8 cellular contexts compared by ENCODE assay signal in genomic region chr21:33543505-33544129, GRCh38. TPM values are rescaled to one million over a fixed set of nuclear protein-coding genes. Genes with fewer than 3 reads are reported as not detected.
DNase-seq lines count a peak whose midpoint lies in the region; ATAC-seq and TF ChIP-seq lines count a peak whose summit lies in the region.

No MANE protein-coding gene starts in this region.

- peak; percentile 38 to 55 for ATAC-seq in left cardiac atrium
- peak; percentile 42 to 64 (median 44) for ATAC-seq in psoas muscle

- DNase-seq in DMS53 (lab: John Stamatoyannopoulos, UW): peak; percentile 20
- no peak for DNase-seq in DMS53 treated with DMSO at 0.1 percent for 48 hours (lab: John Stamatoyannopoulos, UW; ENCODE audit: unreplicated experiment)
- peak; percentile 84 for DNase-seq in Karpas-422
- peak; percentile 70 for DNase-seq in activated T-helper 1 cell treated with anti-CD3 and anti-CD28 coated beads, Interleukin-12 subunit alpha, Interleukin-12 subunit beta, Interleukin-2, Interleukin-4 antibody, amounts not matched to agents 30 ng/mL and 10 ng/mL and 1 ng/mL, durations not matched to agents 14 hours and 24 hours and 36 hours (ENCODE audit: low spot score)
- DNase-seq in left cardiac atrium: peak; percentile 75
- peak; percentile 76 to 87 for DNase-seq in psoas muscle
- no peak for DNase-seq in COR-L47 (lab: John Stamatoyannopoulos, UW)
- DNase-seq in germinal center (ENCODE audit: low spot score): no peak

- 0 to 1% (median 0%) methylated on average over 26 of the region's 26 CpGs for WGBS in psoas muscle, 3 donors

- H3K79me2 ChIP-seq in Karpas-422 (ENCODE audit: low read length): peaks cover 94% of the 10 kb centered on the region

- peaks cover 31% of the 10 kb centered on the region for H4K20me1 ChIP-seq in Karpas-422 (ENCODE audit: insufficient read depth, low read depth, low read length)

- H3K27ac ChIP-seq in Karpas-422 (ENCODE audit: low read length): peak overlapping the region; percentile 89
- H3K27ac ChIP-seq in psoas muscle: peak overlapping the region; percentile 99

- peak overlapping the region; percentile 93 for H3K4me3 Mint-ChIP-seq in activated T-helper 1 cell treated with anti-CD3 and anti-CD28 coated beads, Interleukin-12 subunit alpha, Interleukin-12 subunit beta, Interleukin-2, Interleukin-4 antibody, amounts not matched to agents 30 ng/mL and 10 ng/mL and 1 ng/mL, durations not matched to agents 14 hours and 24 hours and 36 hours

- H3K9me3 ChIP-seq in Karpas-422 (ENCODE audit: low read length): no peaks in the 10 kb centered on the region
- no peaks in the 10 kb centered on the region for H3K9me3 ChIP-seq in psoas muscle

- peak overlapping the region; percentile 97 for H3K9ac ChIP-seq in Karpas-422 (ENCODE audit: low read length)

- no peaks in the 10 kb centered on the region for H3K27me3 Mint-ChIP-seq in activated T-helper 1 cell treated with anti-CD3 and anti-CD28 coated beads, Interleukin-12 subunit alpha, Interleukin-12 subunit beta, Interleukin-2, Interleukin-4 antibody, amounts not matched to agents 30 ng/mL and 10 ng/mL and 1 ng/mL, durations not matched to agents 14 hours and 24 hours and 36 hours (ENCODE audit: insufficient read depth)

- TF ChIP-seq CTCF in psoas muscle (IDR thresholded peaks at IDR 0.05): no peak

- no peak overlapping the region for H2AFZ ChIP-seq in Karpas-422 (ENCODE audit: low read length)

- H3K36me3 ChIP-seq in Karpas-422 (ENCODE audit: insufficient read depth, low read length): peaks cover 51% of the 10 kb centered on the region
- H3K36me3 ChIP-seq in psoas muscle (ENCODE audit: insufficient read depth in 1 of 2, low read depth in 1 of 2): peaks cover 0 to 32% of the 10 kb centered on the region in 2 donors

- H3K4me1 ChIP-seq in Karpas-422 (ENCODE audit: low read length) (peaks cover 30% of the 10 kb centered on the region), psoas muscle (peaks cover 31% of the 10 kb centered on the region)

- peaks cover 43% of the 10 kb centered on the region for H3K4me1 Mint-ChIP-seq in activated T-helper 1 cell treated with anti-CD3 and anti-CD28 coated beads, Interleukin-12 subunit alpha, Interleukin-12 subunit beta, Interleukin-2, Interleukin-4 antibody, amounts not matched to agents 30 ng/mL and 10 ng/mL and 1 ng/mL, durations not matched to agents 14 hours and 24 hours and 36 hours (ENCODE audit: low read depth)

- H3K27me3 ChIP-seq in Karpas-422 (ENCODE audit: low read length): no peaks in the 10 kb centered on the region
- H3K27me3 ChIP-seq in psoas muscle (ENCODE audit: insufficient read depth in 3 of 3, low read length in 2 of 3): no peaks in the 10 kb centered on the region

- no peaks in the 10 kb centered on the region for H3K9me3 Mint-ChIP-seq in activated T-helper 1 cell treated with anti-CD3 and anti-CD28 coated beads, Interleukin-12 subunit alpha, Interleukin-12 subunit beta, Interleukin-2, Interleukin-4 antibody, amounts not matched to agents 30 ng/mL and 10 ng/mL and 1 ng/mL, durations not matched to agents 14 hours and 24 hours and 36 hours

- H3K4me3 ChIP-seq in Karpas-422 (ENCODE audit: low read length) (peak overlapping the region; percentile 83), psoas muscle (peak overlapping the region; percentile 84)

- H3K27ac Mint-ChIP-seq in activated T-helper 1 cell treated with anti-CD3 and anti-CD28 coated beads, Interleukin-12 subunit alpha, Interleukin-12 subunit beta, Interleukin-2, Interleukin-4 antibody, amounts not matched to agents 30 ng/mL and 10 ng/mL and 1 ng/mL, durations not matched to agents 14 hours and 24 hours and 36 hours: peak overlapping the region; percentile 99

- H3K4me2 ChIP-seq in Karpas-422 (ENCODE audit: low read depth, low read length, poor library complexity, severe bottlenecking): peak overlapping the region; percentile 91

- no peaks in the 10 kb centered on the region for H3K9me2 ChIP-seq in Karpas-422 (replicated peaks; ENCODE audit: insufficient read depth, low read length)

- intact Hi-C loops in activated T-helper 1 cell treated with anti-CD3 and anti-CD28 coated beads, Interleukin-12 subunit alpha, Interleukin-12 subunit beta, Interleukin-2, Interleukin-4 antibody, amounts not matched to agents 30 ng/mL and 10 ng/mL and 1 ng/mL, durations not matched to agents 14 hours and 24 hours and 36 hours (cut with micrococcal nuclease): loop anchor here (2.0 to 5.0 kb wide), 6 partner anchors 21 to 1265 kb away; partner anchors contain the start of genes CFAP298 and MIS18A
- intact Hi-C loops in left cardiac atrium (cut with DNase I) (loop anchor here in 1 of 2 donors (5.0 to 10.0 kb wide), 2 partner anchors 51 to 66 kb away; partner anchors contain the start of gene TMEM50B), psoas muscle (cut with DNase I) (loop anchor here in 1 of 2 donors (5.0 kb wide), 2 partner anchors 44 to 64 kb away; partner anchors contain the start of gene DONSON)

- peaks cover 34% of the 10 kb centered on the region for H3K36me3 Mint-ChIP-seq in activated T-helper 1 cell treated with anti-CD3 and anti-CD28 coated beads, Interleukin-12 subunit alpha, Interleukin-12 subunit beta, Interleukin-2, Interleukin-4 antibody, amounts not matched to agents 30 ng/mL and 10 ng/mL and 1 ng/mL, durations not matched to agents 14 hours and 24 hours and 36 hours (ENCODE audit: low read depth)

RNA-seq across cellular contexts. Expression of gene SON, which starts 0.8 kb away (rescaled TPM):
- total RNA-seq in Karpas-422 (2014; rRNA removed; shearing (Covaris generic); ENCODE audit: low replicate concordance): 121 and 159 TPM in 2 replicates
- total RNA-seq in activated T-helper 1 cell treated with anti-CD3 and anti-CD28 coated beads, Interleukin-12 subunit alpha, Interleukin-12 subunit beta, Interleukin-2, Interleukin-4 antibody, amounts not matched to agents 30 ng/mL and 10 ng/mL and 1 ng/mL, durations not matched to agents 14 hours and 24 hours and 36 hours: 342 and 361 TPM in 2 replicates
- 100 to 1,000 TPM; 152 to 189 TPM for total RNA-seq in left cardiac atrium
- 100 to 1,000 TPM; 126 to 179 (median 142) TPM for total RNA-seq in psoas muscle
- polyA plus RNA-seq in psoas muscle: 10 to 100 TPM; 50.1 to 84.8 (median 75.5) TPM

RNA-seq across cellular contexts. Expression of gene GART, which starts 1.7 kb away (rescaled TPM):
- 117 and 119 TPM in 2 replicates for total RNA-seq in Karpas-422 (2014; rRNA removed; shearing (Covaris generic); ENCODE audit: low replicate concordance)
- 210 and 228 TPM in 2 replicates for total RNA-seq in activated T-helper 1 cell treated with anti-CD3 and anti-CD28 coated beads, Interleukin-12 subunit alpha, Interleukin-12 subunit beta, Interleukin-2, Interleukin-4 antibody, amounts not matched to agents 30 ng/mL and 10 ng/mL and 1 ng/mL, durations not matched to agents 14 hours and 24 hours and 36 hours
- total RNA-seq in left cardiac atrium: 10 to 100 TPM; 30.6 to 48.8 TPM
- total RNA-seq in psoas muscle: 10 to 100 TPM; 41.9 to 77.8 (median 53.5) TPM
- 10 to 100 TPM; 22.0 to 57.2 (median 40.8) TPM for polyA plus RNA-seq in psoas muscle

RNA-seq across cellular contexts. Expression of gene DONSON, which starts 44.9 kb away (rescaled TPM):
- 14.6 and 16.1 TPM in 2 replicates for total RNA-seq in Karpas-422 (2014; rRNA removed; shearing (Covaris generic); ENCODE audit: low replicate concordance)
- 37.5 and 38.7 TPM in 2 replicates for total RNA-seq in activated T-helper 1 cell treated with anti-CD3 and anti-CD28 coated beads, Interleukin-12 subunit alpha, Interleukin-12 subunit beta, Interleukin-2, Interleukin-4 antibody, amounts not matched to agents 30 ng/mL and 10 ng/mL and 1 ng/mL, durations not matched to agents 14 hours and 24 hours and 36 hours
- total RNA-seq in left cardiac atrium (1 to 10 TPM; 4.9 to 5.7 TPM), psoas muscle (1 to 10 TPM; 4.8 to 5.4 (median 5.2) TPM)
- 10 to 100 TPM in 1 of 3 donors, 1 to 10 TPM in 2; 6.2 to 15.1 (median 8.4) TPM for polyA plus RNA-seq in psoas muscle

RNA-seq across cellular contexts. Expression of gene DNAJC28, which starts 52.1 kb away (rescaled TPM):
- total RNA-seq in Karpas-422 (2014; rRNA removed; shearing (Covaris generic); ENCODE audit: low replicate concordance): 0.22 and 0.25 TPM in 2 replicates
- total RNA-seq in activated T-helper 1 cell treated with anti-CD3 and anti-CD28 coated beads, Interleukin-12 subunit alpha, Interleukin-12 subunit beta, Interleukin-2, Interleukin-4 antibody, amounts not matched to agents 30 ng/mL and 10 ng/mL and 1 ng/mL, durations not matched to agents 14 hours and 24 hours and 36 hours: 0.12 and 0.18 TPM in 2 replicates
- total RNA-seq in left cardiac atrium: 1 to 10 TPM; 5.4 to 5.5 TPM
- 1 to 10 TPM; 3.0 to 4.5 (median 3.3) TPM for total RNA-seq in psoas muscle
- 1 to 10 TPM; 2.9 to 7.6 (median 2.9) TPM for polyA plus RNA-seq in psoas muscle

Comparison
In these comparisons a context has a peak if more than half of its experiments do, and no peak if none do; other contexts are left out.
1. DNase-seq: peak in DMS53 (single experiment), Karpas-422 (single experiment), activated T-helper 1 cell treated with anti-CD3 and anti-CD28 coated beads, Interleukin-12 subunit alpha, Interleukin-12 subunit beta, Interleukin-2, Interleukin-4 antibody, amounts not matched to agents 30 ng/mL and 10 ng/mL and 1 ng/mL, durations not matched to agents 14 hours and 24 hours and 36 hours (single experiment), left cardiac atrium (single experiment) and psoas muscle (2 of 2); none in DMS53 treated with DMSO at 0.1 percent for 48 hours (single experiment), COR-L47 (single experiment) and germinal center (single experiment).